19 cellular contexts compared by ENCODE assay signal in the genomic region with DNA sequence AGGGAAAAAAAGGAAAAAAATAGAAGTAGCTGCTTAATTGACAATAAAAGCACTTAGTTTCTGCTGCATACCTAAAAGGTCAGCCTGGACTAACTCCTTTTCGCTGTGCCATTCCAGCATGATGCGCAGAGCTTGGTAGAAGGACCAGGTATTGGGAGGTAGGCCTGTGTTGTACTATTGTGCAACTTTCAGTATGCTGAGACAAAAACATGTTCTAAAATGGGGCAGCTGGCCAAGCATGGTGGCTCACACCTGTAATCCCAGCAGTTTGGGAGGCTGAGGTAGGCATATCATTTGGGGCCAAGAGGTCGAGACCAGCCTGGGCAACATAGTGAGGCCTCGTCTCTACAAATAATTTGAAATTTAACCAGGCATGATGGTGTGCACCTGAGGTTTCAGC.
"Had no signal": no experiment of that assay in that cellular context is flagged by ENCODE, and none has a peak within 500 bp of the region (broad histone marks: within the 10 kb centered on the region; RNA-seq: fewer than 3 reads in every experiment).

No MANE protein-coding gene starts in this region.

- H3K27me3 ChIP-seq: upper lobe of right lung had no signal

- H3K27ac ChIP-seq: left ventricle myocardium inferior, skin epidermis, upper lobe of right lung had no signal

- H3K4me1 ChIP-seq: left ventricle myocardium inferior, upper lobe of right lung had no signal

- ATAC-seq: activated CD4-positive, alpha-beta T cell treated with anti-CD3 and anti-CD28 coated beads for 36 hours; activated naive CD4-positive, alpha-beta T cell treated with anti-CD3 and anti-CD28 coated beads, Interleukin-2, amount 50 U/mL, for 72 hours; activated T-cell treated with anti-CD3 and anti-CD28 coated beads, Interleukin-2, amount 50 U/mL, for 72 hours; sciatic nerve; stimulated activated naive CD8-positive, alpha-beta T cell treated with anti-CD3 and anti-CD28 coated beads, Interleukin-15, Interleukin-2, amounts not matched to agents 100 U/mL and 50 U/mL, for 24 hours; upper lobe of right lung had no signal

- H3K27ac Mint-ChIP-seq: activated CD4-positive, alpha-beta T cell treated with anti-CD3 and anti-CD28 coated beads for 36 hours; activated naive CD4-positive, alpha-beta T cell treated with anti-CD3 and anti-CD28 coated beads, Interleukin-2, amount 50 U/mL, for 72 hours; activated T-cell treated with anti-CD3 and anti-CD28 coated beads, Interleukin-2, amount 50 U/mL, for 72 hours; nephron; progenitor cell of endocrine pancreas; T-helper 2 cell treated with Interferon-gamma antibody and Interleukin-4, amounts not matched to agents 5 μg/mL and 100 μg/mL, for 36 hours had no signal

- H3K4me3 ChIP-seq: left ventricle myocardium inferior, mucosa of descending colon, skin epidermis, upper lobe of right lung had no signal

- H3K9me3 ChIP-seq: left ventricle myocardium inferior, mucosa of descending colon, upper lobe of right lung had no signal

- H3K36me3 ChIP-seq: left ventricle myocardium inferior, upper lobe of right lung had no signal

- H3K4me3 Mint-ChIP-seq: activated CD4-positive, alpha-beta T cell treated with anti-CD3 and anti-CD28 coated beads for 36 hours; activated T-cell treated with anti-CD3 and anti-CD28 coated beads, Interleukin-2, amount 50 U/mL, for 72 hours; nephron; T-helper 2 cell treated with Interferon-gamma antibody and Interleukin-4, amounts not matched to agents 5 μg/mL and 100 μg/mL, for 36 hours had no signal

- DNase-seq: activated CD4-positive, alpha-beta T cell treated with anti-CD3 and anti-CD28 coated beads for 36 hours; activated CD4-positive, CD25-positive, alpha-beta regulatory T cell; activated naive CD4-positive, alpha-beta T cell; activated T-cell treated with anti-CD3 and anti-CD28 coated beads for 4 hours; activated T-cell treated with anti-CD3 and anti-CD28 coated beads, Interleukin-2, amount 50 U/mL, for 72 hours; anterior cingulate cortex; effector CD8-positive, alpha-beta T cell; left ventricle myocardium inferior; stimulated activated CD4-positive, alpha-beta T cell treated with anti-CD3 and anti-CD28 coated beads, Interleukin-12 subunit alpha, Interleukin-12 subunit beta, amount 100 ng/mL, for 4 hours; stimulated activated CD4-positive, alpha-beta T cell treated with anti-CD3 and anti-CD28 coated beads, Interleukin-4, amount 100 ng/mL, for 1 hour; stimulated activated naive CD8-positive, alpha-beta T cell treated with anti-CD3 and anti-CD28 coated beads, Interleukin-15, Interleukin-2, amounts not matched to agents 100 U/mL and 50 U/mL, for 24 hours; upper lobe of right lung had no signal

- H3K4me1 Mint-ChIP-seq: nephron had no signal
